Comparison of ENCODE assay signal across 18 cellular contexts in the genomic region with DNA sequence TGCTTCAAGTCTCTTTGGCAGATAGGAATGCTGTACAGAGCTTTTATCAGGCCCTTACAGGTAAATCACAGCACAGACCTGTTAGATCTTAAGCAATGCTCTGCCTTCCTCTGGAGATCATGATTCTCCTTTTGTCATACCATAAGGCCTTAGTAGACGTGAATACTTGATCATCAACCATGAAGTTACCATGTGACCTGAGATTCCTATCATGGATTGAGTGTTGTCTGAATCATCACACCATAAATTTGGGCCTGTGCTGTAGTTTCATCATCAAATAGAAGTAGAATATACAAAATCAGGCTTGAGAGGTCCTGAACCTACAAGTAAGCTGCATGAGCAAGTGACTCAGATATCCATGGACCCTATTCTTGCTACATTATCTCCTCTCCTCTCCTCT.
"Had no signal": no experiment of that assay in that cellular context is flagged by ENCODE, and none has a peak within 500 bp of the region (broad histone marks: within the 10 kb centered on the region; RNA-seq: fewer than 3 reads in every experiment).

No MANE protein-coding gene starts in this region.

- H3K4me1 ChIP-seq: adrenal gland, pancreas had no signal

- H3K9me3 ChIP-seq: adrenal gland, pancreas, thyroid gland had no signal

- H3K27me3 ChIP-seq: adrenal gland, pancreas, thyroid gland had no signal

- ATAC-seq: activated T-cell treated with anti-CD3 and anti-CD28 coated beads, Interleukin-2, amount 50 U/mL, for 4 hours; left lobe of liver; pancreas; stimulated activated naive B cell treated with anti-CD40 and anti-IgM and Interleukin-4, amounts not matched to agents 10 μg/mL and 1 μg/mL and 100 μg/mL, for 72 hours; T-helper 17 cell; WTC11 had no signal

- H3K36me3 ChIP-seq: adrenal gland, pancreas, thyroid gland had no signal

- DNase-seq: activated CD4-positive, alpha-beta memory T cell treated with anti-CD3 and anti-CD28 coated beads, Interleukin-2, amount 10 ng/mL, durations not matched to agents 7 days and 5 days; activated CD4-positive, alpha-beta T cell treated with anti-CD3 and anti-CD28 coated beads for 4 hours; activated effector memory CD4-positive, alpha-beta T cell treated with Interleukin-2 at 50 U/mL for 16 hours; activated T-cell treated with anti-CD3 and anti-CD28 coated beads, Interleukin-2, amount 50 U/mL, for 4 hours; adrenal gland; central memory CD4-positive, alpha-beta T cell; islet precursor cell; naive B cell; pancreas; stimulated activated CD4-positive, alpha-beta T cell treated with anti-CD3 and anti-CD28 coated beads, Interleukin-15, amount 100 ng/mL, for 24 hours; stimulated activated CD4-positive, alpha-beta T cell treated with anti-CD3 and anti-CD28 coated beads, Interleukin-4, amount 100 ng/mL, for 1 hour; stimulated activated naive B cell treated with anti-CD40 and anti-IgM and Interleukin-4, amounts not matched to agents 10 μg/mL and 1 μg/mL and 100 μg/mL, for 72 hours; T-helper 17 cell; thyroid gland had no signal

- H3K4me3 ChIP-seq: adrenal gland, coronary artery, pancreas, skin epidermis, thyroid gland had no signal

- H3K27ac ChIP-seq: adrenal gland, coronary artery, pancreas, skin epidermis, thyroid gland had no signal

- FAIRE-seq: pancreas had no signal
